5 cellular contexts compared by ENCODE assay signal in the genomic region with DNA sequence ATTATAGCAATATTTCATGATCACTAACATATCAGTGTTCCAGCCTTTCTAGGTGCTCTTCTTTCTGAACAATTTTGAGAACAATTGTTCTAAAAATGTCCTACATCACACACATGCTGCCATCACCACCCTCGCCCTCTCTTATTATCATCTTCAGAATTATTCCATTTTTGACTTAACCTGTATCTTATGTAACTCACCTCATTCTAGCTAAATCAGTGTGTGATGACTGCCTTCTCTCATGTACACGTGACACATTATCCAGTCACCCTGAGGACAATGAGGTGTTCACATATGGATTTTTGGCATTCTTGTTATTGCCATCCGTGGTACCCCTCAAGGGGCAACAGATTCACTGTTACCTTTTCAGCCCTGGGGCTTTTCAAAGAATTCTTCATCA.
"Had no signal": no experiment of that assay in that cellular context is flagged by ENCODE, and none has a peak within 500 bp of the region (broad histone marks: within the 10 kb centered on the region; RNA-seq: fewer than 3 reads in every experiment).

No MANE protein-coding gene starts in this region.

- ATAC-seq: GM23338, K562 had no signal

- H3K4me2 ChIP-seq: GM23338 had no signal

- DNase-seq: H9, HCEC 1CT, IMR-90 had no signal

- H3K4me3 ChIP-seq: GM23338, K562 had no signal

- H2AFZ ChIP-seq: GM23338 had no signal
